9 cellular contexts compared by ENCODE assay signal in the genomic region with DNA sequence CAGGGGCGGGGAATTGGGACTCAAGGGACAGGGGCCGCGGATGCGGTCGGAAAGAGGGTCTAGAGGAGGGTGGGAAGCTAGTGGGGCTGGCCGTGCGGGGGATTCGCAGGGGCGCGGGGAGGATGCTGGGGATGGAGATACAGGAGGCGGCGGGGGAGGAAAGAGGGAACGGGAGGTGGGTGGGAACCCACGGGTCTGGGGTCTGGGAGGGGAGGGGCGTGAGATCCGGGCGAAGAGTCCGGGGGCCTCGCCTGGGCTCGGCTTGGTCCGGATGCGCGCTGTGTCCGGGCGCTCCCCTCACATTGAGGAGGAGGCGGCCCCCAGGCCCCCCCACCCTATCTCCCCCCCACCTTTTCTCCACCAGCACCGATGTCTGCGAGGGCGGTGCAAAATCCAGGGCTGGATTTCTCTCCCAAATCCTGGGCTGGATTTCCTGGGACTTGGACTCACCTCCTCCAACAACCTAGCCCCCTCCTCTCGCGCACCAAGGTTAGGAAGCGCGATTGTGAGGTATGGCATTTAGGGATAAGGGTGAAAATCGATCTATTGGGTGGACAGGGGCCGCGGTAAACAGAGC. TPM values are rescaled to one million over a fixed set of nuclear protein-coding genes. Genes with fewer than 3 reads are reported as not detected.
DNase-seq lines count a peak whose midpoint lies in the region; ATAC-seq lines count a peak whose summit lies in the region.
"Had no signal": no experiment of that assay in that cellular context is flagged by ENCODE, and none has a peak within 500 bp of the region (broad histone marks: within the 10 kb centered on the region; RNA-seq: fewer than 3 reads in every experiment).

A gene (minus strand): TSS at position 82 of the 577 bp plus-strand sequence. CDS start 496 bp downstream, outside the sequence.

- no peaks in the 10 kb centered on the region for H3K9me3 ChIP-seq in CD4-positive, CD25-positive, alpha-beta regulatory T cell (ENCODE audit: control insufficient read depth in 2 of 2, low read length in 2 of 2)

- H3K4me1 Mint-ChIP-seq in CD4-positive, CD25-positive, alpha-beta regulatory T cell = peaks cover 0 to 54% (median 31%) of the 10 kb centered on the region in 4 donors
- peaks cover 55% of the 10 kb centered on the region for H3K4me1 Mint-ChIP-seq in central memory CD8-positive, alpha-beta T cell
- peaks cover 34 to 39% of the 10 kb centered on the region in 2 donors for H3K4me1 Mint-ChIP-seq in natural killer cell treated with Interleukin-12 subunit alpha and Interleukin-12 subunit beta and Interleukin-15 and Interleukin-18, amount 100 ng/mL, for 72 hours (ENCODE audit: low read depth in 2 of 2)

- peaks cover 0 to 2% (median 0%) of the 10 kb centered on the region in 7 donors for H3K9me3 Mint-ChIP-seq in CD4-positive, CD25-positive, alpha-beta regulatory T cell
- no peaks in the 10 kb centered on the region for H3K9me3 Mint-ChIP-seq in central memory CD8-positive, alpha-beta T cell
- H3K9me3 Mint-ChIP-seq in natural killer cell treated with Interleukin-12 subunit alpha and Interleukin-12 subunit beta and Interleukin-15 and Interleukin-18, amount 100 ng/mL, for 72 hours = no peaks in the 10 kb centered on the region

- no peaks in the 10 kb centered on the region for H3K27me3 Mint-ChIP-seq in CD4-positive, CD25-positive, alpha-beta regulatory T cell
- no peaks in the 10 kb centered on the region for H3K27me3 Mint-ChIP-seq in central memory CD8-positive, alpha-beta T cell
- H3K27me3 Mint-ChIP-seq in natural killer cell treated with Interleukin-12 subunit alpha and Interleukin-12 subunit beta and Interleukin-15 and Interleukin-18, amount 100 ng/mL, for 72 hours = no peaks in the 10 kb centered on the region

- peak within 1 kb of the TSS; percentile 88 for H3K27ac ChIP-seq in CD4-positive, CD25-positive, alpha-beta regulatory T cell (ENCODE audit: insufficient read depth, low read length, poor library complexity, severe bottlenecking)
- H3K27ac ChIP-seq: HL-60 had no signal

- peaks cover 27% of the 10 kb centered on the region for H3K36me3 ChIP-seq in CD4-positive, CD25-positive, alpha-beta regulatory T cell (ENCODE audit: control insufficient read depth, insufficient read depth, low read length)

- peaks cover 48% of the 10 kb centered on the region for H3K4me1 ChIP-seq in CD4-positive, CD25-positive, alpha-beta regulatory T cell (ENCODE audit: control insufficient read depth, insufficient read depth, low read length, poor library complexity, severe bottlenecking)

- peaks cover 20% of the 10 kb centered on the region for H3K36me3 Mint-ChIP-seq in CD4-positive, CD25-positive, alpha-beta regulatory T cell
- peaks cover 29% of the 10 kb centered on the region for H3K36me3 Mint-ChIP-seq in central memory CD8-positive, alpha-beta T cell (ENCODE audit: insufficient read depth)
- H3K36me3 Mint-ChIP-seq in natural killer cell treated with Interleukin-12 subunit alpha and Interleukin-12 subunit beta and Interleukin-15 and Interleukin-18, amount 100 ng/mL, for 72 hours = peaks cover 8% of the 10 kb centered on the region

- no peaks in the 10 kb centered on the region for H3K27me3 ChIP-seq in CD4-positive, CD25-positive, alpha-beta regulatory T cell (ENCODE audit: control insufficient read depth, insufficient read depth, low read length)

- no peak for DNase-seq in CD4-positive, CD25-positive, alpha-beta regulatory T cell
- peak; percentile 8 for DNase-seq in NCI-H146 treated with DMSO at 0.1 percent for 48 hours (lab: John Stamatoyannopoulos, UW; ENCODE audit: unreplicated experiment)
- DNase-seq in central memory CD8-positive, alpha-beta T cell (ENCODE audit: low spot score in 2 of 2) = no peak
- DNase-seq in natural killer cell treated with Interleukin-12 subunit alpha and Interleukin-12 subunit beta and Interleukin-15 and Interleukin-18, amount 100 ng/mL, for 72 hours (ENCODE audit: low spot score) = no peak
- no peak for DNase-seq in SKM-1 treated with dmso at 0.1 percent for 144 hours (lab: John Stamatoyannopoulos, UW; ENCODE audit: unreplicated experiment)
- DNase-seq in AML-193 (lab: John Stamatoyannopoulos, UW) = no peak

- H3K27ac Mint-ChIP-seq in CD4-positive, CD25-positive, alpha-beta regulatory T cell = peak within 1 kb of the TSS; percentile 29 to 78 (median 72)
- H3K27ac Mint-ChIP-seq in central memory CD8-positive, alpha-beta T cell (ENCODE audit: low read depth) = peak within 1 kb of the TSS; percentile 94
- H3K27ac Mint-ChIP-seq in natural killer cell treated with Interleukin-12 subunit alpha and Interleukin-12 subunit beta and Interleukin-15 and Interleukin-18, amount 100 ng/mL, for 72 hours = peak within 1 kb of the TSS; percentile 47 to 91

- peak within 1 kb of the TSS; percentile 42 for H3K4me3 ChIP-seq in CD4-positive, CD25-positive, alpha-beta regulatory T cell (ENCODE audit: low read depth, low read length)

- no peak for ATAC-seq in CD4-positive, CD25-positive, alpha-beta regulatory T cell (ENCODE audit: low read depth in 2 of 2)
- no peak for ATAC-seq in central memory CD8-positive, alpha-beta T cell (replicated peaks; ENCODE audit: extremely low read depth, poor library complexity, severe bottlenecking)
- ATAC-seq in natural killer cell treated with Interleukin-12 subunit alpha and Interleukin-12 subunit beta and Interleukin-15 and Interleukin-18, amount 100 ng/mL, for 72 hours = no peak
- ATAC-seq in GM18868 (IDR thresholded peaks at IDR 0.05; ENCODE audit: unreplicated experiment) (no peak), HG03565 (IDR thresholded peaks at IDR 0.05; ENCODE audit: unreplicated experiment) (no peak)

- H3K4me3 Mint-ChIP-seq in CD4-positive, CD25-positive, alpha-beta regulatory T cell = peak within 1 kb of the TSS; percentile 58 to 91 (median 82)
- H3K4me3 Mint-ChIP-seq in central memory CD8-positive, alpha-beta T cell = peak within 1 kb of the TSS; percentile 83
- H3K4me3 Mint-ChIP-seq in natural killer cell treated with Interleukin-12 subunit alpha and Interleukin-12 subunit beta and Interleukin-15 and Interleukin-18, amount 100 ng/mL, for 72 hours = peak within 1 kb of the TSS; percentile 69

RNA-seq across cellular contexts. Expression of the gene that starts here (rescaled TPM):
- 60.3 TPM for total RNA-seq in CD4-positive, CD25-positive, alpha-beta regulatory T cell
- 1 to 10 TPM; 4.4 to 7.7 (median 5.6) TPM for polyA plus RNA-seq in CD4-positive, CD25-positive, alpha-beta regulatory T cell
- total RNA-seq in natural killer cell treated with Interleukin-12 subunit alpha and Interleukin-12 subunit beta and Interleukin-15 and Interleukin-18, amount 100 ng/mL, for 72 hours = 10 to 100 TPM; 47.5 to 54.1 TPM
